1 cellular context compared by ENCODE assay signal in the genomic region with DNA sequence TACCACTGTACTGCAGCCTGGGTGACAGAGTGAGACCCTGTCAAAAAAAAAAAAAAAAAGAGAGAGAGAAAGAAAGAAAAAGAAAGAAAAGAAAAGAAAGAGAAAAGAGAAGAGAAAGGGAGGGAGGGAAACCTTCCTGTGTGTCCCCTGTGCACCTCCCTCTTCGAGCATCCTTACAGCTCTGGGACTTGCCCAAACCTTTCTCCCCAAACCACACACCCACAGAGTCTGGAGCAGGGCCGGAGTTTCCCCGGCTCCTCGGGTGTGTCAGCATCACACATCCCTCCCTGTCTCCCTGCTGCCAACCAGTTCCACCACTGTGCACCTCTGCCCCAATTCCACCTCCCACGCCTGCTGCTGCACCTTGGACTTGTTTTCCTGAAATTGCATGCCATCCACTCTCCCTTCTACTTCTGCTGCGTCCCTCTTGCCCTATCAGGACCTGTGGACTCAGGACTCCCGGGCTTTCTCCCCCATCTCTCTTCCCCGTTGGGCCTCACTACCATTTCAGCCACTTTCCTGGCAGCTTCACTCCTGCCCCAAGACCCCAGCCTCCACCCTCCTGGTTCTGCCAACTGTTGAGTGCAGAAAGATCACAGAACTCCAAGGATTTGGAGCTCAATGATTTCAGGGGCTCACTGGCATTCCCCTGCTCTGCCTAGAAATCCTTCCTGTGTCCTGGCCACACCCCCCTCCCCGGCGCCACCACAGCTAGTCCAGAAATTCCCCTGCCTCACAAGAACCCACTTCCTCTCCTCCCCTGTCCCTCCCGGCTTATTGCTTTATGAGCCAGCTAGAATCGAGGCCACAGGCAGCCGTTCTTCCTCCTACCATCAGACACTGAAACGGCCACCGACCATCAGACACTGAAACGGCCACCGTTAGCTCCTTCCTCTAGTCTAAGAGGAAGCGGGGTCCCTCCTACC.
TF ChIP-seq lines count a peak whose summit lies in the region.

No MANE protein-coding gene starts in this region.

TF ChIP-seq in HepG2, 621 proteins besides CTCF, POLR2A, EP300 and RAD21 (continued from another document and continues in another):
- TF ChIP-seq, protein P1, sequence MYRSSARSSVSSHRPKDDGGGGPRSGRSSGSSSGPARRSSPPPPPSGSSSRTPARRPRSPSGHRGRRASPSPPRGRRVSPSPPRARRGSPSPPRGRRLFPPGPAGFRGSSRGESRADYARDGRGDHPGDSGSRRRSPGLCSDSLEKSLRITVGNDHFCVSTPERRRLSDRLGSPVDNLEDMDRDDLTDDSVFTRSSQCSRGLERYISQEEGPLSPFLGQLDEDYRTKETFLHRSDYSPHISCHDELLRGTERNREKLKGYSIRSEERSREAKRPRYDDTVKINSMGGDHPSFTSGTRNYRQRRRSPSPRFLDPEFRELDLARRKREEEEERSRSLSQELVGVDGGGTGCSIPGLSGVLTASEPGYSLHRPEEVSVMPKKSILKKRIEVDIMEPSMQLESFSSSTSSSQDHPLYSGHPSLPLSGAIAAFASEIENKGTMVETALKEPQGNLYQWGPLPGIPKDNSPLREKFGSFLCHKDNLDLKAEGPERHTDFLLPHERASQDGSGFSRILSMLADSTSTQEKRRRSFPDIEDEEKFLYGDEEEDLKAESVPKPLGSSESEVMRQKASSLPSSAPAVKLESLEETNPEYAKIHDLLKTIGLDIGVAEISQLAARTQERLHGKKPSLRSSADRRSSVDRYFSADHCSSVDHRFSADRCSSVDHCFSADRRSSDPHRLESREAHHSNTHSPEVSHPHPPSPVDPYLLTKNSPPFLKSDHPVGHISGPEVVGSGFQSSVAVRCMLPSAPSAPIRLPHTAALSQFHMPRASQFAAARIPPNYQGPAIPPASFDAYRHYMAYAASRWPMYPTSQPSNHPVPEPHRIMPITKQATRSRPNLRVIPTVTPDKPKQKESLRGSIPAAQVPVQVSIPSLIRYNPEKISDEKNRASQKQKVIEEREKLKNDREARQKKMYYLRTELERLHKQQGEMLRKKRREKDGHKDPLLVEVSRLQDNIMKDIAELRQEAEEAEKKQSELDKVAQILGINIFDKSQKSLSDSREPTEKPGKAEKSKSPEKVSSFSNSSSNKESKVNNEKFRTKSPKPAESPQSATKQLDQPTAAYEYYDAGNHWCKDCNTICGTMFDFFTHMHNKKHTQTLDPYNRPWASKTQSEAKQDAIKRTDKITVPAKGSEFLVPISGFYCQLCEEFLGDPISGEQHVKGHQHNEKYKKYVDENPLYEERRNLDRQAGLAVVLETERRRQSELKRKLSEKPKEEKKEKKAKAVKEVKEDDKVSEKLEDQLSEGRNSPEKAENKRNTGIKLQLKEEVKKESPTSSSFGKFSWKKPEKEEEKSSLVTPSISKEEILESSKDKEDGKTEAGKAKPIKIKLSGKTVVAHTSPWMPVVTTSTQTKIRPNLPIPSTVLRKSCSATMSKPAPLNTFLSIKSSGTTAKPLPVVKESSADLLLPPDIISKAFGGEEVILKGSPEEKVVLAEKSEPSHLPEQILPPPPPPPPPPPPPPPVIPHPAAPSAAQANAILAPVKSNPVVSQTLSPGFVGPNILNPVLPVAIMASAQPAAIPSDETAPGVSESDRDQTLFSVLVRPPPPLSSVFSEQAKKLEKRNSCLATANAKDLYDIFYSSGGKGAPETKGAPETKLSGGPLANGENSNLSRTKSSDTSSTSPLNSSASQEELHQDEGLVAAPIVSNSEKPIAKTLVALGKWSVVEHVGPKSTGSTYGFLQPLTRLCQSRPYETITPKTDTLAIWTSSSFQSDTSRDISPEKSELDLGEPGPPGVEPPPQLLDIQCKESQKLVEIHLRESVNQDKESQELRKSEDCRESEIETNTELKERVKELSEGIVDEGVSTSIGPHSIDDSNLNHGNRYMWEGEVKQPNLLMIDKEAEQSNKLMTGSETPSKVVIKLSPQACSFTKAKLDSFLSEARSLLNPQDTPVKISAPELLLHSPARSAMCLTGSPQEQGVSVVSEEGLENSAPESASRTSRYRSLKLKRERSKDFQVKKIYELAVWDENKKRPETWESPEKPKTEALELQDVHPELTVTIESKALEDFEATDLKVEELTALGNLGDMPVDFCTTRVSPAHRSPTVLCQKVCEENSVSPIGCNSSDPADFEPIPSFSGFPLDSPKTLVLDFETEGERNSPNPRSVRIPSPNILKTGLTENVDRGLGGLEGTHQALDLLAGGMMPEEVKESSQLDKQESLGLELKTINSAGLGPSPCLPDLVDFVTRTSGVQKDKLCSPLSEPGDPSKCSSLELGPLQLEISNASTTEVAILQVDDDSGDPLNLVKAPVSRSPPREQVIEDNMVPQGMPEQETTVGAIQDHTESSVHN (CRISPR knock-in tag; IDR thresholded peaks at IDR 0.05): no peak
- TF ChIP-seq GPN1 (CRISPR knock-in tag; IDR thresholded peaks at IDR 0.05; ENCODE audit: borderline replicate concordance) (no peak), ZFP36L2 (CRISPR knock-in tag; IDR thresholded peaks at IDR 0.05) (no peak), ZNF136 (CRISPR knock-in tag; IDR thresholded peaks at IDR 0.05; ENCODE audit: low read depth) (0 out of 2 replicates have a peak, but pooled peaks have one; percentile 69), BHLHE40 (IDR thresholded peaks at IDR 0.05; ENCODE audit: low read length) (no peak), PHF20 (CRISPR knock-in tag; IDR thresholded peaks at IDR 0.05) (no peak), ARHGAP35 (CRISPR knock-in tag; IDR thresholded peaks at IDR 0.05; ENCODE audit: borderline replicate concordance) (no peak; the same call in 1 of the 2 replicates), HOXA5 (CRISPR knock-in tag; IDR thresholded peaks at IDR 0.05) (peak; percentile 52; the same call in 1 of the 2 replicates), SCMH1 (CRISPR knock-in tag; IDR thresholded peaks at IDR 0.05; ENCODE audit: borderline replicate concordance) (no peak), ZNF143 (CRISPR knock-in tag; IDR thresholded peaks at IDR 0.05) (0 out of 2 replicates have a peak, but pooled peaks have one; percentile 32), ZNF34 (CRISPR knock-in tag; IDR thresholded peaks at IDR 0.05; ENCODE audit: borderline replicate concordance) (no peak), EED (CRISPR knock-in tag; IDR thresholded peaks at IDR 0.05) (no peak), ZFP36 (IDR thresholded peaks at IDR 0.05; ENCODE audit: borderline replicate concordance, low read depth, low read length, partially characterized antibody) (no peak), CEBPB (IDR thresholded peaks at IDR 0.05; ENCODE audit: borderline replicate concordance, low read depth, low read length) (peak; percentile 51), ZNF678 (CRISPR knock-in tag; IDR thresholded peaks at IDR 0.05) (no peak), BRD4 (CRISPR knock-in tag; IDR thresholded peaks at IDR 0.05) (peak; percentile 68; the same call in 1 of the 2 replicates), RBFOX2 (IDR thresholded peaks at IDR 0.05; ENCODE audit: low read depth, low read length) (peak; percentile 60), SMAD9 (CRISPR knock-in tag; IDR thresholded peaks at IDR 0.05) (no peak), ZNF839 (CRISPR knock-in tag; IDR thresholded peaks at IDR 0.05; ENCODE audit: borderline replicate concordance) (no peak; the same call in 1 of the 2 replicates), HMG20B (CRISPR knock-in tag; conservative IDR thresholded peaks at IDR 0.05) (no peak), ZNF619 (CRISPR knock-in tag; IDR thresholded peaks at IDR 0.05) (no peak)
- TF ChIP-seq, protein P2, sequence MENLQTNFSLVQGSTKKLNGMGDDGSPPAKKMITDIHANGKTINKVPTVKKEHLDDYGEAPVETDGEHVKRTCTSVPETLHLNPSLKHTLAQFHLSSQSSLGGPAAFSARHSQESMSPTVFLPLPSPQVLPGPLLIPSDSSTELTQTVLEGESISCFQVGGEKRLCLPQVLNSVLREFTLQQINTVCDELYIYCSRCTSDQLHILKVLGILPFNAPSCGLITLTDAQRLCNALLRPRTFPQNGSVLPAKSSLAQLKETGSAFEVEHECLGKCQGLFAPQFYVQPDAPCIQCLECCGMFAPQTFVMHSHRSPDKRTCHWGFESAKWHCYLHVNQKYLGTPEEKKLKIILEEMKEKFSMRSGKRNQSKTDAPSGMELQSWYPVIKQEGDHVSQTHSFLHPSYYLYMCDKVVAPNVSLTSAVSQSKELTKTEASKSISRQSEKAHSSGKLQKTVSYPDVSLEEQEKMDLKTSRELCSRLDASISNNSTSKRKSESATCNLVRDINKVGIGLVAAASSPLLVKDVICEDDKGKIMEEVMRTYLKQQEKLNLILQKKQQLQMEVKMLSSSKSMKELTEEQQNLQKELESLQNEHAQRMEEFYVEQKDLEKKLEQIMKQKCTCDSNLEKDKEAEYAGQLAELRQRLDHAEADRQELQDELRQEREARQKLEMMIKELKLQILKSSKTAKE (CRISPR knock-in tag; IDR thresholded peaks at IDR 0.05; ENCODE audit: borderline replicate concordance): peak; percentile 85; the same call in 1 of the 2 replicates
- TF ChIP-seq, protein P3, sequence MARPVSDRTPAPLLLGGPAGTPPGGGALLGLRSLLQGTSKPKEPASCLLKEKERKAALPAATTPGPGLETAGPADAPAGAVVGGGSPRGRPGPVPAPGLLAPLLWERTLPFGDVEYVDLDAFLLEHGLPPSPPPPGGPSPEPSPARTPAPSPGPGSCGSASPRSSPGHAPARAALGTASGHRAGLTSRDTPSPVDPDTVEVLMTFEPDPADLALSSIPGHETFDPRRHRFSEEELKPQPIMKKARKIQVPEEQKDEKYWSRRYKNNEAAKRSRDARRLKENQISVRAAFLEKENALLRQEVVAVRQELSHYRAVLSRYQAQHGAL (CRISPR knock-in tag; IDR thresholded peaks at IDR 0.05; ENCODE audit: not compliant biosample characterization): no peak
- TF ChIP-seq, protein P4, sequence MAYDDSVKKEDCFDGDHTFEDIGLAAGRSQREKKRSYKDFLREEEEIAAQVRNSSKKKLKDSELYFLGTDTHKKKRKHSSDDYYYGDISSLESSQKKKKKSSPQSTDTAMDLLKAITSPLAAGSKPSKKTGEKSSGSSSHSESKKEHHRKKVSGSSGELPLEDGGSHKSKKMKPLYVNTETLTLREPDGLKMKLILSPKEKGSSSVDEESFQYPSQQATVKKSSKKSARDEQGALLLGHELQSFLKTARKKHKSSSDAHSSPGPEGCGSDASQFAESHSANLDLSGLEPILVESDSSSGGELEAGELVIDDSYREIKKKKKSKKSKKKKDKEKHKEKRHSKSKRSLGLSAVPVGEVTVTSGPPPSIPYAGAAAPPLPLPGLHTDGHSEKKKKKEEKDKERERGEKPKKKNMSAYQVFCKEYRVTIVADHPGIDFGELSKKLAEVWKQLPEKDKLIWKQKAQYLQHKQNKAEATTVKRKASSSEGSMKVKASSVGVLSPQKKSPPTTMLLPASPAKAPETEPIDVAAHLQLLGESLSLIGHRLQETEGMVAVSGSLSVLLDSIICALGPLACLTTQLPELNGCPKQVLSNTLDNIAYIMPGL (CRISPR knock-in tag; IDR thresholded peaks at IDR 0.05; ENCODE audit: borderline replicate concordance in 1 of 2, low read depth in 1 of 2): peak in 1 of 2 experiments; percentile 40; a peak in 1 of 4 replicates
- TF ChIP-seq, protein P5, sequence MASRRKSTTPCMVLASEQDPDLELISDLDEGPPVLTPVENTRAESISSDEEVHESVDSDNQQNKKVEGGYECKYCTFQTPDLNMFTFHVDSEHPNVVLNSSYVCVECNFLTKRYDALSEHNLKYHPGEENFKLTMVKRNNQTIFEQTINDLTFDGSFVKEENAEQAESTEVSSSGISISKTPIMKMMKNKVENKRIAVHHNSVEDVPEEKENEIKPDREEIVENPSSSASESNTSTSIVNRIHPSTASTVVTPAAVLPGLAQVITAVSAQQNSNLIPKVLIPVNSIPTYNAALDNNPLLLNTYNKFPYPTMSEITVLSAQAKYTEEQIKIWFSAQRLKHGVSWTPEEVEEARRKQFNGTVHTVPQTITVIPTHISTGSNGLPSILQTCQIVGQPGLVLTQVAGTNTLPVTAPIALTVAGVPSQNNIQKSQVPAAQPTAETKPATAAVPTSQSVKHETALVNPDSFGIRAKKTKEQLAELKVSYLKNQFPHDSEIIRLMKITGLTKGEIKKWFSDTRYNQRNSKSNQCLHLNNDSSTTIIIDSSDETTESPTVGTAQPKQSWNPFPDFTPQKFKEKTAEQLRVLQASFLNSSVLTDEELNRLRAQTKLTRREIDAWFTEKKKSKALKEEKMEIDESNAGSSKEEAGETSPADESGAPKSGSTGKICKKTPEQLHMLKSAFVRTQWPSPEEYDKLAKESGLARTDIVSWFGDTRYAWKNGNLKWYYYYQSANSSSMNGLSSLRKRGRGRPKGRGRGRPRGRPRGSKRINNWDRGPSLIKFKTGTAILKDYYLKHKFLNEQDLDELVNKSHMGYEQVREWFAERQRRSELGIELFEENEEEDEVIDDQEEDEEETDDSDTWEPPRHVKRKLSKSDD (CRISPR knock-in tag; IDR thresholded peaks at IDR 0.05; ENCODE audit: low read depth): no peak; the same call in 1 of the 2 replicates
- TF ChIP-seq, protein P6, sequence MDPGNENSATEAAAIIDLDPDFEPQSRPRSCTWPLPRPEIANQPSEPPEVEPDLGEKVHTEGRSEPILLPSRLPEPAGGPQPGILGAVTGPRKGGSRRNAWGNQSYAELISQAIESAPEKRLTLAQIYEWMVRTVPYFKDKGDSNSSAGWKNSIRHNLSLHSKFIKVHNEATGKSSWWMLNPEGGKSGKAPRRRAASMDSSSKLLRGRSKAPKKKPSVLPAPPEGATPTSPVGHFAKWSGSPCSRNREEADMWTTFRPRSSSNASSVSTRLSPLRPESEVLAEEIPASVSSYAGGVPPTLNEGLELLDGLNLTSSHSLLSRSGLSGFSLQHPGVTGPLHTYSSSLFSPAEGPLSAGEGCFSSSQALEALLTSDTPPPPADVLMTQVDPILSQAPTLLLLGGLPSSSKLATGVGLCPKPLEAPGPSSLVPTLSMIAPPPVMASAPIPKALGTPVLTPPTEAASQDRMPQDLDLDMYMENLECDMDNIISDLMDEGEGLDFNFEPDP (CRISPR knock-in tag; conservative IDR thresholded peaks at IDR 0.05): no peak
- TF ChIP-seq, protein P7, sequence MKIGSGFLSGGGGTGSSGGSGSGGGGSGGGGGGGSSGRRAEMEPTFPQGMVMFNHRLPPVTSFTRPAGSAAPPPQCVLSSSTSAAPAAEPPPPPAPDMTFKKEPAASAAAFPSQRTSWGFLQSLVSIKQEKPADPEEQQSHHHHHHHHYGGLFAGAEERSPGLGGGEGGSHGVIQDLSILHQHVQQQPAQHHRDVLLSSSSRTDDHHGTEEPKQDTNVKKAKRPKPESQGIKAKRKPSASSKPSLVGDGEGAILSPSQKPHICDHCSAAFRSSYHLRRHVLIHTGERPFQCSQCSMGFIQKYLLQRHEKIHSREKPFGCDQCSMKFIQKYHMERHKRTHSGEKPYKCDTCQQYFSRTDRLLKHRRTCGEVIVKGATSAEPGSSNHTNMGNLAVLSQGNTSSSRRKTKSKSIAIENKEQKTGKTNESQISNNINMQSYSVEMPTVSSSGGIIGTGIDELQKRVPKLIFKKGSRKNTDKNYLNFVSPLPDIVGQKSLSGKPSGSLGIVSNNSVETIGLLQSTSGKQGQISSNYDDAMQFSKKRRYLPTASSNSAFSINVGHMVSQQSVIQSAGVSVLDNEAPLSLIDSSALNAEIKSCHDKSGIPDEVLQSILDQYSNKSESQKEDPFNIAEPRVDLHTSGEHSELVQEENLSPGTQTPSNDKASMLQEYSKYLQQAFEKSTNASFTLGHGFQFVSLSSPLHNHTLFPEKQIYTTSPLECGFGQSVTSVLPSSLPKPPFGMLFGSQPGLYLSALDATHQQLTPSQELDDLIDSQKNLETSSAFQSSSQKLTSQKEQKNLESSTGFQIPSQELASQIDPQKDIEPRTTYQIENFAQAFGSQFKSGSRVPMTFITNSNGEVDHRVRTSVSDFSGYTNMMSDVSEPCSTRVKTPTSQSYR (CRISPR knock-in tag; IDR thresholded peaks at IDR 0.05; ENCODE audit: borderline replicate concordance): peak; percentile 53; the same call in 1 of the 2 replicates
- TF ChIP-seq, protein P8, sequence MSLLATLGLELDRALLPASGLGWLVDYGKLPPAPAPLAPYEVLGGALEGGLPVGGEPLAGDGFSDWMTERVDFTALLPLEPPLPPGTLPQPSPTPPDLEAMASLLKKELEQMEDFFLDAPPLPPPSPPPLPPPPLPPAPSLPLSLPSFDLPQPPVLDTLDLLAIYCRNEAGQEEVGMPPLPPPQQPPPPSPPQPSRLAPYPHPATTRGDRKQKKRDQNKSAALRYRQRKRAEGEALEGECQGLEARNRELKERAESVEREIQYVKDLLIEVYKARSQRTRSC (CRISPR knock-in tag; IDR thresholded peaks at IDR 0.05; ENCODE audit: low read depth): no peak
